ENCODE assay signal across 12 cellular contexts in genomic region chr16:11004957-11005610, GRCh38.
DNase-seq lines count a peak whose midpoint lies in the region; ATAC-seq and TF ChIP-seq lines count a peak whose summit lies in the region.
"Had no signal": no experiment of that assay in that cellular context is flagged by ENCODE, and none has a peak within 500 bp of the region (broad histone marks: within the 10 kb centered on the region; RNA-seq: fewer than 3 reads in every experiment).

No MANE protein-coding gene starts in this region.

- no peaks in the 10 kb centered on the region for H4K20me1 ChIP-seq in osteoblast (ENCODE audit: insufficient read depth, low read length)

- no peaks in the 10 kb centered on the region for H3K9me3 ChIP-seq in osteoblast (ENCODE audit: low read depth, low read length)
- H3K9me3 ChIP-seq in right cardiac atrium (ENCODE audit: control insufficient read depth, low read length): no peaks in the 10 kb centered on the region
- no peaks in the 10 kb centered on the region for H3K9me3 ChIP-seq in WERI-Rb-1 (ENCODE audit: severe bottlenecking)

- H3K4me1 ChIP-seq in osteoblast (ENCODE audit: insufficient read depth, low read length) (peaks cover 38% of the 10 kb centered on the region), right cardiac atrium (ENCODE audit: control insufficient read depth, insufficient read depth, low read length) (no peaks in the 10 kb centered on the region)

- DNase-seq in Daoy (ENCODE audit: low read depth): peak; percentile 18
- peak; percentile 88 for DNase-seq in NCI-H2171 treated with DMSO at 0.1 percent for 48 hours (lab: John Stamatoyannopoulos, UW)
- DNase-seq in epithelial cell of esophagus (ENCODE audit: low read depth): peak; percentile 69
- DNase-seq in osteoblast (ENCODE audit: insufficient read length, low spot score, missing footprints): peak; percentile 93
- DNase-seq in right cardiac atrium: no peak
- DNase-seq in WERI-Rb-1: no peak
- no peak for DNase-seq in NCI-H2107 treated with DMSO at 0.1 percent for 48 hours (lab: John Stamatoyannopoulos, UW; ENCODE audit: unreplicated experiment)
- DNase-seq in NCI-H1436 (lab: John Stamatoyannopoulos, UW): no peak
- DNase-seq: activated CD4-positive, alpha-beta memory T cell treated with anti-CD3 and anti-CD28 coated beads, Interleukin-2, amount 10 ng/mL, durations not matched to agents 7 days and 5 days; CD8-positive, alpha-beta memory T cell; NCI-H1694; T-cell had no signal

- 84% methylated on average over 5 of the region's 5 CpGs for WGBS in right cardiac atrium

- no peak overlapping the region for H2AFZ ChIP-seq in osteoblast (ENCODE audit: low read length)

- no peak for ATAC-seq in right cardiac atrium
- ATAC-seq: T-cell had no signal

- H3K27me3 ChIP-seq in osteoblast (ENCODE audit: insufficient read depth, low read length) (no peaks in the 10 kb centered on the region), right cardiac atrium (ENCODE audit: control insufficient read depth, insufficient read depth) (no peaks in the 10 kb centered on the region), WERI-Rb-1 (ENCODE audit: insufficient read depth, low read depth, severe bottlenecking) (no peaks in the 10 kb centered on the region)

- H3K4me2 ChIP-seq in osteoblast (ENCODE audit: insufficient read depth, low read length): peak overlapping the region; percentile 12

- no peaks in the 10 kb centered on the region for H3K79me2 ChIP-seq in osteoblast (ENCODE audit: insufficient read depth, low read length)

- H3K36me3 ChIP-seq in osteoblast (ENCODE audit: insufficient read depth, low read length) (peaks cover 13% of the 10 kb centered on the region), WERI-Rb-1 (peaks cover 9% of the 10 kb centered on the region; the same call in 1 of the 2 replicates)

- TF ChIP-seq CTCF in epithelial cell of esophagus (IDR thresholded peaks at IDR 0.05; ENCODE audit: insufficient read depth, low read depth, low read length, missing control alignments): no peak
- no peak for TF ChIP-seq CTCF in osteoblast (IDR thresholded peaks at IDR 0.05; ENCODE audit: extremely low read depth, low read depth, low read length)
- TF ChIP-seq CTCF in WERI-Rb-1 (IDR thresholded peaks at IDR 0.05; ENCODE audit: low read depth, low read length): no peak

- intact Hi-C loops in right cardiac atrium (cut with DNase I): no loop called here

- H3K4me3 ChIP-seq in epithelial cell of esophagus (ENCODE audit: low read length): no peak overlapping the region
- no peak overlapping the region for H3K4me3 ChIP-seq in osteoblast (ENCODE audit: insufficient read depth, low read length)
- H3K4me3 ChIP-seq in right cardiac atrium (ENCODE audit: low read length): no peak overlapping the region
- no peak overlapping the region for H3K4me3 ChIP-seq in WERI-Rb-1 (ENCODE audit: low read depth, low read length)

- H3K27ac ChIP-seq in osteoblast (ENCODE audit: low read depth, low read length) (peak overlapping the region; percentile 82), right cardiac atrium (ENCODE audit: low read length) (no peak overlapping the region), WERI-Rb-1 (no peak overlapping the region)

Comparison
In these comparisons a context has a peak if more than half of its experiments do, and no peak if none do; other contexts are left out.
1. DNase-seq: peak in Daoy (single experiment), NCI-H2171 treated with DMSO at 0.1 percent for 48 hours (single experiment), epithelial cell of esophagus (single experiment) and osteoblast (single experiment); none in right cardiac atrium (0 of 3), WERI-Rb-1 (single experiment), NCI-H2107 treated with DMSO at 0.1 percent for 48 hours (single experiment) and NCI-H1436 (single experiment).